Comparison of ENCODE assay signal across 8 cellular contexts in the genomic region with DNA sequence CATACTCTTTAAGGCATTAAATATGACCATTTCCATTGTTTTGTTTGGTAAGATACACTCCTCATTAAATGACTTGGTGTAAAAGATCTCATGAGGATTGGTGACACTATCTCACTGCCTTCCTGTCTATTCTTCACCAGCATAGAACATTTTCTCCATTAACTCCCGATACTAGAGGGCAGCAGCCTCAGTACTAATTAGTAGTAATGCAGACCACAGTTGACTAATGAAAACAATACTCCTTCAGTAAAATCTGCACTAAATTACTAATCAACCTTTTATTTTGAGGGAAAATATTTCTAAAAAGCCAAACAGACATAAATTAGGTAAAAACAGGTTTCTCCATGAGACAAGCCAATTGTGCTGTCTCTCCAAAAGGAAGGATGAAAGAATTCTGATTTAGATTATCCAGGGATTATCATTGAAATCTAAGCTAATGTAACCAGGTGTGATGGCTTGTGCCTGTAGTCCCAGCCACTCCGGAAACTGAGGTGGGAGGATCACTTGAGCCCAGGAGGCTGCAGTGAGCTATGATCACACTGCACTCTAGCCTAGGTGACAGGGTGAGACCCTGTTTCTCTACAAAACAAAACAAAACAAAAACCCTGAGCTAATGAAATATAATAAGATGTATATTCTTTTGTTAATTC. TPM values are rescaled to one million over a fixed set of nuclear protein-coding genes. Genes with fewer than 3 reads are reported as not detected.
DNase-seq lines count a peak whose midpoint lies in the region; ATAC-seq and TF ChIP-seq lines count a peak whose summit lies in the region.

No MANE protein-coding gene starts in this region.

- CTCF ChIA-PET in activated CD8-positive, alpha-beta T cell treated with anti-CD3 and anti-CD28 coated beads for 36 hours (lab: Charles Lee): interaction anchor here (0.6 to 7.6 kb wide), 28 partner anchors 8 to 204 kb away, joined by 3 to 190 read pairs (median 4); a partner anchor contains a TSS

- H3K36me3 Mint-ChIP-seq in CD14-positive monocyte: no peaks in the 10 kb centered on the region
- H3K36me3 Mint-ChIP-seq in activated CD8-positive, alpha-beta T cell treated with anti-CD3 and anti-CD28 coated beads for 36 hours (ENCODE audit: low read depth): no peaks in the 10 kb centered on the region
- H3K36me3 Mint-ChIP-seq in endothelial cell (ENCODE audit: low read depth, unreplicated experiment): no peaks in the 10 kb centered on the region

- TF ChIP-seq CTCF in CD14-positive monocyte (IDR thresholded peaks at IDR 0.05): peak; percentile 88
- TF ChIP-seq CTCF in activated CD8-positive, alpha-beta T cell treated with anti-CD3 and anti-CD28 coated beads for 36 hours (IDR thresholded peaks at IDR 0.05): peak; percentile 86
- peak; percentile 77 for TF ChIP-seq CTCF in endothelial cell (IDR thresholded peaks at IDR 0.05; ENCODE audit: unreplicated experiment)

- H3K4me3 ChIP-seq in H7 (ENCODE audit: insufficient read depth, low read depth, low read length) (no peak overlapping the region), muscle layer of duodenum (ENCODE audit: low read depth in 1 of 2, low read length in 2 of 2) (no peak overlapping the region)

- intact Hi-C loops in CD14-positive monocyte (cut with micrococcal nuclease): loop anchor here in 1 of 2 donors (1.0 kb wide), 1 partner anchor 60 kb away; no protein-coding TSS in a partner anchor
- intact Hi-C loops in activated CD8-positive, alpha-beta T cell treated with anti-CD3 and anti-CD28 coated beads for 36 hours (cut with micrococcal nuclease): loop anchor here (1.0 kb wide), 1 partner anchor 60 kb away; no protein-coding TSS in a partner anchor

- H3K9me3 Mint-ChIP-seq in CD14-positive monocyte: no peaks in the 10 kb centered on the region
- no peaks in the 10 kb centered on the region for H3K9me3 Mint-ChIP-seq in activated CD8-positive, alpha-beta T cell treated with anti-CD3 and anti-CD28 coated beads for 36 hours
- no peaks in the 10 kb centered on the region for H3K9me3 Mint-ChIP-seq in endothelial cell (ENCODE audit: unreplicated experiment)
- no peaks in the 10 kb centered on the region for H3K9me3 Mint-ChIP-seq in stimulated activated naive CD8-positive, alpha-beta T cell treated with anti-CD3 and anti-CD28 coated beads, Interleukin-15, amount 100 ng/mL, for 72 hours

- no peaks in the 10 kb centered on the region for H3K36me3 ChIP-seq in H7 (replicated peaks; ENCODE audit: control insufficient read depth, insufficient read depth, low read length)
- no peaks in the 10 kb centered on the region for H3K36me3 ChIP-seq in muscle layer of duodenum (ENCODE audit: control insufficient read depth in 1 of 2, insufficient read depth in 2 of 2, low read length in 2 of 2)

- no peaks in the 10 kb centered on the region for H3K27me3 ChIP-seq in H7 (ENCODE audit: control insufficient read depth, insufficient read depth, low read length)
- H3K27me3 ChIP-seq in muscle layer of duodenum (ENCODE audit: low read depth, low read length): no peaks in the 10 kb centered on the region

- peak overlapping the region; percentile 2 for H3K27ac ChIP-seq in muscle layer of duodenum (ENCODE audit: low read length)

- H3K4me3 Mint-ChIP-seq in CD14-positive monocyte (no peak overlapping the region), endothelial cell (ENCODE audit: unreplicated experiment) (no peak overlapping the region)
- no peak overlapping the region for H3K4me3 Mint-ChIP-seq in activated CD8-positive, alpha-beta T cell treated with anti-CD3 and anti-CD28 coated beads for 36 hours
- peak overlapping the region; percentile 9 to 30 for H3K4me3 Mint-ChIP-seq in stimulated activated naive CD8-positive, alpha-beta T cell treated with anti-CD3 and anti-CD28 coated beads, Interleukin-15, amount 100 ng/mL, for 72 hours

- H3K4me1 ChIP-seq in muscle layer of duodenum (ENCODE audit: control insufficient read depth in 1 of 2, insufficient read depth in 2 of 2, low read length in 2 of 2): no peaks in the 10 kb centered on the region

- H3K27me3 Mint-ChIP-seq in CD14-positive monocyte (ENCODE audit: low read depth in 3 of 3) (no peaks in the 10 kb centered on the region), endothelial cell (ENCODE audit: unreplicated experiment) (no peaks in the 10 kb centered on the region)
- no peaks in the 10 kb centered on the region for H3K27me3 Mint-ChIP-seq in activated CD8-positive, alpha-beta T cell treated with anti-CD3 and anti-CD28 coated beads for 36 hours
- H3K27me3 Mint-ChIP-seq in stimulated activated naive CD8-positive, alpha-beta T cell treated with anti-CD3 and anti-CD28 coated beads, Interleukin-15, amount 100 ng/mL, for 72 hours: no peaks in the 10 kb centered on the region

- H3K4me1 Mint-ChIP-seq in CD14-positive monocyte: peaks cover 14% of the 10 kb centered on the region
- peaks cover 31% of the 10 kb centered on the region for H3K4me1 Mint-ChIP-seq in activated CD8-positive, alpha-beta T cell treated with anti-CD3 and anti-CD28 coated beads for 36 hours (ENCODE audit: low read depth)
- H3K4me1 Mint-ChIP-seq in endothelial cell (ENCODE audit: unreplicated experiment): peaks cover 25% of the 10 kb centered on the region
- peaks cover 33% of the 10 kb centered on the region for H3K4me1 Mint-ChIP-seq in stimulated activated naive CD8-positive, alpha-beta T cell treated with anti-CD3 and anti-CD28 coated beads, Interleukin-15, amount 100 ng/mL, for 72 hours

- POLR2A ChIA-PET in activated CD8-positive, alpha-beta T cell treated with anti-CD3 and anti-CD28 coated beads for 36 hours (lab: Charles Lee): interaction anchor here (1.9 kb wide), 1 partner anchor 10 kb away, joined by 14 read pairs; a partner anchor contains a TSS

- peak overlapping the region in 1 of 7 donors; percentile 20 for H3K27ac Mint-ChIP-seq in CD14-positive monocyte
- H3K27ac Mint-ChIP-seq in activated CD8-positive, alpha-beta T cell treated with anti-CD3 and anti-CD28 coated beads for 36 hours: peak overlapping the region; percentile 55
- H3K27ac Mint-ChIP-seq in endothelial cell (ENCODE audit: unreplicated experiment): no peak overlapping the region
- peak overlapping the region in 1 of 2 donors; percentile 47 for H3K27ac Mint-ChIP-seq in stimulated activated naive CD8-positive, alpha-beta T cell treated with anti-CD3 and anti-CD28 coated beads, Interleukin-15, amount 100 ng/mL, for 72 hours

- ATAC-seq in activated CD8-positive, alpha-beta T cell treated with anti-CD3 and anti-CD28 coated beads for 36 hours: peak; percentile 78
- ATAC-seq in stimulated activated naive CD8-positive, alpha-beta T cell treated with anti-CD3 and anti-CD28 coated beads, Interleukin-15, amount 100 ng/mL, for 72 hours: peak; percentile 95
- no peak for ATAC-seq in GM19397 (IDR thresholded peaks at IDR 0.05; ENCODE audit: unreplicated experiment)

- no peak for DNase-seq in CD14-positive monocyte (ENCODE audit: low spot score)
- peak; percentile 43 for DNase-seq in H7
- DNase-seq in NCI-H748 (lab: John Stamatoyannopoulos, UW; ENCODE audit: unreplicated experiment): peak; percentile 68
- peak; percentile 87 for DNase-seq in activated CD8-positive, alpha-beta T cell treated with anti-CD3 and anti-CD28 coated beads for 36 hours
- DNase-seq in endothelial cell (ENCODE audit: low spot score): peak; percentile 62
- DNase-seq in stimulated activated naive CD8-positive, alpha-beta T cell treated with anti-CD3 and anti-CD28 coated beads, Interleukin-15, amount 100 ng/mL, for 72 hours: peak; percentile 52 to 65

- no peaks in the 10 kb centered on the region for H3K9me3 ChIP-seq in muscle layer of duodenum (ENCODE audit: control insufficient read depth in 1 of 2, low read length in 2 of 2)

RNA-seq across cellular contexts. Expression of a gene that starts 9.4 kb away (rescaled TPM):
- polyA plus RNA-seq in CD14-positive monocyte: under 1 TPM; 0.62 to 0.81 TPM
- total RNA-seq in H7 (2014; rRNA removed; shearing (Covaris generic)): 13.4 and 17.9 TPM in 2 replicates
- total RNA-seq in activated CD8-positive, alpha-beta T cell treated with anti-CD3 and anti-CD28 coated beads for 36 hours: 1 to 10 TPM; 5.8 to 5.9 TPM
- 51.3 TPM for total RNA-seq in endothelial cell (ENCODE audit: unreplicated experiment)

Comparison
In these comparisons a context has a peak if more than half of its experiments do, and no peak if none do; other contexts are left out.
1. H3K4me3 Mint-ChIP-seq: peak in stimulated activated naive CD8-positive, alpha-beta T cell treated with anti-CD3 and anti-CD28 coated beads, Interleukin-15, amount 100 ng/mL, for 72 hours (2 of 2); none in CD14-positive monocyte (0 of 2), activated CD8-positive, alpha-beta T cell treated with anti-CD3 and anti-CD28 coated beads for 36 hours (single experiment) and endothelial cell (single experiment).
2. Peak in every context shown above with its lines, with median percentiles within 50 percentile points of each other: CTCF ChIP-seq.